In genomic region chr11:24163146-24163545, GRCh38 we compare ENCODE assay signal across 29 cellular contexts.
"Had no signal": no experiment of that assay in that cellular context is flagged by ENCODE, and none has a peak within 500 bp of the region (broad histone marks: within the 10 kb centered on the region; RNA-seq: fewer than 3 reads in every experiment).

No MANE protein-coding gene starts in this region.

- H3K36me3 Mint-ChIP-seq: activated CD8-positive, alpha-beta memory T cell treated with anti-CD3 and anti-CD28 coated beads, Interleukin-2, amount 10 ng/mL, durations not matched to agents 7 days and 5 days; activated naive CD4-positive, alpha-beta T cell treated with anti-CD3 and anti-CD28 coated beads, Interleukin-2, amount 10 ng/mL, durations not matched to agents 7 days and 5 days; immature natural killer cell; stimulated activated effector memory CD8-positive, alpha-beta T cell treated with anti-CD3 and anti-CD28 coated beads, Interleukin-12 subunit alpha, Interleukin-12 subunit beta, amount 100 ng/mL, for 72 hours had no signal

- H3K9me3 ChIP-seq: left ventricle myocardium inferior, neutrophil, right lobe of liver, tibial artery had no signal

- H3K36me3 ChIP-seq: brain microvascular endothelial cell, left ventricle myocardium inferior, neutrophil, right lobe of liver, tibial artery had no signal

- DNase-seq: activated CD4-positive, alpha-beta T cell treated with anti-CD3 and anti-CD28 coated beads, Interleukin-2, amount 10 ng/mL, durations not matched to agents 7 days and 5 days; activated CD8-positive, alpha-beta memory T cell treated with anti-CD3 and anti-CD28 coated beads, Interleukin-2, amount 10 ng/mL, durations not matched to agents 7 days and 5 days; activated CD8-positive, alpha-beta T cell treated with anti-CD3 and anti-CD28 coated beads for 36 hours; activated effector memory CD4-positive, alpha-beta T cell treated with anti-CD3 and anti-CD28 coated beads, Interleukin-2, amount 50 U/mL, for 16 hours; activated naive CD4-positive, alpha-beta T cell treated with anti-CD3 and anti-CD28 coated beads, Interleukin-2, amount 10 ng/mL, durations not matched to agents 7 days and 5 days; activated naive CD8-positive, alpha-beta T cell treated with anti-CD3 and anti-CD28 coated beads, Interleukin-2, amount 50 U/mL, for 24 hours; activated T-cell treated with anti-CD3 and anti-CD28 coated beads for 4 hours; anterior cingulate cortex; brain microvascular endothelial cell; caudate nucleus; dermis blood vessel endothelial cell; effector CD8-positive, alpha-beta T cell; glutamatergic neuron; immature natural killer cell; left ventricle myocardium inferior; mammary epithelial cell; midbrain; right lobe of liver; small intestine; stimulated activated CD4-positive, alpha-beta T cell treated with anti-CD3 and anti-CD28 coated beads, Interleukin-2, amount 100 ng/mL, for 24 hours; stimulated activated naive CD8-positive, alpha-beta T cell treated with anti-CD3 and anti-CD28 coated beads, Interleukin-15, amount 100 ng/mL, for 72 hours; T-helper 17 cell; tibial artery had no signal

- H3K4me3 Mint-ChIP-seq: activated CD4-positive, alpha-beta T cell treated with anti-CD3 and anti-CD28 coated beads, Interleukin-2, amount 10 ng/mL, durations not matched to agents 7 days and 5 days; activated CD8-positive, alpha-beta memory T cell treated with anti-CD3 and anti-CD28 coated beads, Interleukin-2, amount 10 ng/mL, durations not matched to agents 7 days and 5 days; activated CD8-positive, alpha-beta T cell treated with anti-CD3 and anti-CD28 coated beads for 36 hours; activated naive CD4-positive, alpha-beta T cell treated with anti-CD3 and anti-CD28 coated beads, Interleukin-2, amount 10 ng/mL, durations not matched to agents 7 days and 5 days; activated naive CD8-positive, alpha-beta T cell treated with anti-CD3 and anti-CD28 coated beads, Interleukin-2, amount 50 U/mL, for 24 hours; immature natural killer cell; nephron; stimulated activated effector memory CD8-positive, alpha-beta T cell treated with anti-CD3 and anti-CD28 coated beads, Interleukin-12 subunit alpha, Interleukin-12 subunit beta, amount 100 ng/mL, for 72 hours; stimulated activated naive CD8-positive, alpha-beta T cell treated with anti-CD3 and anti-CD28 coated beads, Interleukin-15, amount 100 ng/mL, for 72 hours; T-helper 17 cell had no signal

- H3K27me3 ChIP-seq: brain microvascular endothelial cell, hepatocyte, neutrophil, right lobe of liver, tibial artery had no signal

- H3K4me1 ChIP-seq: left ventricle myocardium inferior, parathyroid adenoma, right lobe of liver, tibial artery had no signal

- H3K27me3 Mint-ChIP-seq: activated CD4-positive, alpha-beta T cell treated with anti-CD3 and anti-CD28 coated beads, Interleukin-2, amount 10 ng/mL, durations not matched to agents 7 days and 5 days; activated CD8-positive, alpha-beta memory T cell treated with anti-CD3 and anti-CD28 coated beads, Interleukin-2, amount 10 ng/mL, durations not matched to agents 7 days and 5 days; activated CD8-positive, alpha-beta T cell treated with anti-CD3 and anti-CD28 coated beads for 36 hours; activated naive CD4-positive, alpha-beta T cell treated with anti-CD3 and anti-CD28 coated beads, Interleukin-2, amount 10 ng/mL, durations not matched to agents 7 days and 5 days; activated naive CD8-positive, alpha-beta T cell treated with anti-CD3 and anti-CD28 coated beads, Interleukin-2, amount 50 U/mL, for 24 hours; stimulated activated naive CD8-positive, alpha-beta T cell treated with anti-CD3 and anti-CD28 coated beads, Interleukin-15, amount 100 ng/mL, for 72 hours; T-helper 17 cell had no signal

- H3K9me3 Mint-ChIP-seq: immature natural killer cell, nephron had no signal

- H3K27ac ChIP-seq: brain microvascular endothelial cell, hepatocyte, left ventricle myocardium inferior, neutrophil, parathyroid adenoma, right lobe of liver, tibial artery had no signal

- H3K4me3 ChIP-seq: hepatocyte, left ventricle myocardium inferior, right lobe of liver, tibial artery had no signal

- H3K27ac Mint-ChIP-seq: activated CD4-positive, alpha-beta T cell treated with anti-CD3 and anti-CD28 coated beads, Interleukin-2, amount 10 ng/mL, durations not matched to agents 7 days and 5 days; activated CD8-positive, alpha-beta memory T cell treated with anti-CD3 and anti-CD28 coated beads, Interleukin-2, amount 10 ng/mL, durations not matched to agents 7 days and 5 days; activated CD8-positive, alpha-beta T cell treated with anti-CD3 and anti-CD28 coated beads for 36 hours; activated naive CD4-positive, alpha-beta T cell treated with anti-CD3 and anti-CD28 coated beads, Interleukin-2, amount 10 ng/mL, durations not matched to agents 7 days and 5 days; activated naive CD8-positive, alpha-beta T cell treated with anti-CD3 and anti-CD28 coated beads, Interleukin-2, amount 50 U/mL, for 24 hours; immature natural killer cell; nephron; stimulated activated effector memory CD8-positive, alpha-beta T cell treated with anti-CD3 and anti-CD28 coated beads, Interleukin-12 subunit alpha, Interleukin-12 subunit beta, amount 100 ng/mL, for 72 hours; stimulated activated naive CD8-positive, alpha-beta T cell treated with anti-CD3 and anti-CD28 coated beads, Interleukin-15, amount 100 ng/mL, for 72 hours; T-helper 17 cell had no signal

- H3K4me1 Mint-ChIP-seq: activated CD4-positive, alpha-beta T cell treated with anti-CD3 and anti-CD28 coated beads, Interleukin-2, amount 10 ng/mL, durations not matched to agents 7 days and 5 days; activated CD8-positive, alpha-beta memory T cell treated with anti-CD3 and anti-CD28 coated beads, Interleukin-2, amount 10 ng/mL, durations not matched to agents 7 days and 5 days; activated naive CD4-positive, alpha-beta T cell treated with anti-CD3 and anti-CD28 coated beads, Interleukin-2, amount 10 ng/mL, durations not matched to agents 7 days and 5 days; activated naive CD8-positive, alpha-beta T cell treated with anti-CD3 and anti-CD28 coated beads, Interleukin-2, amount 50 U/mL, for 24 hours; immature natural killer cell; nephron; stimulated activated effector memory CD8-positive, alpha-beta T cell treated with anti-CD3 and anti-CD28 coated beads, Interleukin-12 subunit alpha, Interleukin-12 subunit beta, amount 100 ng/mL, for 72 hours; stimulated activated naive CD8-positive, alpha-beta T cell treated with anti-CD3 and anti-CD28 coated beads, Interleukin-15, amount 100 ng/mL, for 72 hours; T-helper 17 cell had no signal

- ATAC-seq: activated CD4-positive, CD25-positive, alpha-beta regulatory T cell treated with anti-CD3 and anti-CD28 coated beads, Interleukin-2, amount 50 U/mL, for 24 hours; activated CD8-positive, alpha-beta memory T cell treated with anti-CD3 and anti-CD28 coated beads, Interleukin-2, amount 10 ng/mL, durations not matched to agents 7 days and 5 days; activated CD8-positive, alpha-beta T cell treated with anti-CD3 and anti-CD28 coated beads for 36 hours; activated naive CD8-positive, alpha-beta T cell treated with anti-CD3 and anti-CD28 coated beads, Interleukin-2, amount 50 U/mL, for 24 hours; right lobe of liver; stimulated activated effector memory CD8-positive, alpha-beta T cell treated with anti-CD3 and anti-CD28 coated beads, Interleukin-12 subunit alpha, Interleukin-12 subunit beta, amount 100 ng/mL, for 72 hours; stimulated activated naive CD8-positive, alpha-beta T cell treated with anti-CD3 and anti-CD28 coated beads, Interleukin-15, amount 100 ng/mL, for 72 hours; T-helper 17 cell had no signal
